8 cellular contexts compared by ENCODE assay signal in genomic region chr5:58891072-58891970, GRCh38.
A peak's percentile ranks its signal among the peaks of the same experiment; 100 is the strongest.
DNase-seq lines count a peak whose midpoint lies in the region; ATAC-seq and TF ChIP-seq lines count a peak whose summit lies in the region.

No MANE protein-coding gene starts in this region.

- ATAC-seq in GM18858 (IDR thresholded peaks at IDR 0.05; ENCODE audit: unreplicated experiment) (peak; percentile 48), GM21381 (IDR thresholded peaks at IDR 0.05; ENCODE audit: unreplicated experiment) (no peak)

- POLR2A ChIA-PET in AG04449 (lab: Yijun Ruan, JAX), result no interaction called here

- no peaks in the 10 kb centered on the region for H3K9me2 ChIP-seq in Loucy (replicated peaks; ENCODE audit: low read depth, low read length)

- H3K4me2 ChIP-seq in Loucy (ENCODE audit: low read depth, low read length, poor library complexity, severe bottlenecking), result no peak overlapping the region

- no peaks in the 10 kb centered on the region for H3K9me3 ChIP-seq in Loucy (ENCODE audit: insufficient read depth, low read depth, low read length)
- H3K9me3 ChIP-seq in right atrium auricular region, result no peaks in the 10 kb centered on the region

- peak; percentile 68 for TF ChIP-seq CTCF in AG04449 (IDR thresholded peaks at IDR 0.05; ENCODE audit: insufficient read depth, low read length, missing control alignments)
- peak; percentile 81 for TF ChIP-seq CTCF in Loucy (conservative IDR thresholded peaks at IDR 0.05; ENCODE audit: low read length)
- TF ChIP-seq CTCF in right atrium auricular region (IDR thresholded peaks at IDR 0.05), result peak; percentile 45 to 87

- peak; percentile 62 for DNase-seq in AG04449 (ENCODE audit: low read depth, low spot score)
- peak in 4 of 5 donors; percentile 21 to 71 (median 44) for DNase-seq in T-helper 1 cell
- DNase-seq in amniotic stem cell (lab: John Stamatoyannopoulos, UW), result peak; percentile 23
- DNase-seq in right atrium auricular region (ENCODE audit: low spot score), result peak; percentile 92
- peak; percentile 91 for DNase-seq in retina

- no peaks in the 10 kb centered on the region for H3F3A ChIP-seq in Loucy (ENCODE audit: low read depth)

- peak overlapping the region; percentile 69 to 73 for H3K27ac ChIP-seq in right atrium auricular region

- H3K4me3 ChIP-seq in AG04449 (ENCODE audit: low read depth, low read length) (peak overlapping the region; percentile 57), Loucy (ENCODE audit: low read length, poor library complexity, severe bottlenecking) (no peak overlapping the region), right atrium auricular region (no peak overlapping the region)

- CTCF ChIA-PET in AG04449 (lab: Yijun Ruan, JAX), result interaction anchor here (0.7 to 9.9 kb wide), 40 partner anchors 8 to 489 kb away, joined by 3 to 193 read pairs (median 4); no protein-coding TSS in a partner anchor

- H2AFZ ChIP-seq in Loucy (ENCODE audit: low read length), result peak overlapping the region; percentile 81; the same call in 1 of the 2 replicates

- H3K4me1 ChIP-seq in Loucy (ENCODE audit: insufficient read depth, low read length, poor library complexity, severe bottlenecking) (peaks cover 3% of the 10 kb centered on the region), right atrium auricular region (peaks cover 0 to 17% of the 10 kb centered on the region in 2 donors)

- no peaks in the 10 kb centered on the region for H3K27me3 ChIP-seq in Loucy (ENCODE audit: insufficient read depth, low read length, poor library complexity, severe bottlenecking)
- H3K27me3 ChIP-seq in right atrium auricular region, result no peaks in the 10 kb centered on the region

- no peak overlapping the region for H3K9ac ChIP-seq in Loucy (ENCODE audit: low read depth, low read length, poor library complexity, severe bottlenecking)

- no peaks in the 10 kb centered on the region for H4K20me1 ChIP-seq in Loucy (ENCODE audit: insufficient read depth, low read length, poor library complexity, severe bottlenecking)

- H3K79me2 ChIP-seq in Loucy (ENCODE audit: insufficient read depth, low read length), result no peaks in the 10 kb centered on the region

- H3K36me3 ChIP-seq in Loucy (ENCODE audit: insufficient read depth, low read length) (no peaks in the 10 kb centered on the region), right atrium auricular region (no peaks in the 10 kb centered on the region)

Comparison
In these comparisons a context has a peak if more than half of its experiments do, and no peak if none do; other contexts are left out.
1. DNase-seq: peak in every context shown above with its lines; median percentile 92 in right atrium auricular region; 91 in retina; 62 in AG04449; 44 in T-helper 1 cell; 23 in amniotic stem cell.